ENCODE assay signal across 11 cellular contexts in genomic region chr17:74768763-74769114, GRCh38. TPM values are rescaled to one million over a fixed set of nuclear protein-coding genes. Genes with fewer than 3 reads are reported as not detected.
DNase-seq lines count a peak whose midpoint lies in the region; ATAC-seq and TF ChIP-seq lines count a peak whose summit lies in the region.
"Had no signal": no experiment of that assay in that cellular context is flagged by ENCODE, and none has a peak within 500 bp of the region (broad histone marks: within the 10 kb centered on the region; RNA-seq: fewer than 3 reads in every experiment).

No MANE protein-coding gene starts in this region.

- no peak overlapping the region for H3K4me3 Mint-ChIP-seq in IgD-negative memory B cell
- H3K4me3 Mint-ChIP-seq in activated naive CD8-positive, alpha-beta T cell treated with anti-CD3 and anti-CD28 coated beads, Interleukin-2, amount 10 ng/mL, durations not matched to agents 7 days and 5 days, result no peak overlapping the region
- H3K4me3 Mint-ChIP-seq in stimulated activated naive CD8-positive, alpha-beta T cell treated with anti-CD3 and anti-CD28 coated beads, Interleukin-15, amount 100 ng/mL, for 72 hours, result no peak overlapping the region

- H3K4me3 ChIP-seq in right atrium auricular region, result no peak overlapping the region
- H3K4me3 ChIP-seq: skin epidermis had no signal

- no peak for ATAC-seq in activated naive CD8-positive, alpha-beta T cell treated with anti-CD3 and anti-CD28 coated beads, Interleukin-2, amount 10 ng/mL, durations not matched to agents 7 days and 5 days (ENCODE audit: low read depth)
- ATAC-seq in stimulated activated naive CD8-positive, alpha-beta T cell treated with anti-CD3 and anti-CD28 coated beads, Interleukin-15, amount 100 ng/mL, for 72 hours, result no peak
- no peak for ATAC-seq in GM21360 (IDR thresholded peaks at IDR 0.05; ENCODE audit: unreplicated experiment)

- peaks cover 32% of the 10 kb centered on the region for H3K36me3 ChIP-seq in right atrium auricular region

- H3K27ac Mint-ChIP-seq in IgD-negative memory B cell, result peak overlapping the region in 2 of 3 donors; percentile 55 to 85
- peak overlapping the region; percentile 11 for H3K27ac Mint-ChIP-seq in activated naive CD8-positive, alpha-beta T cell treated with anti-CD3 and anti-CD28 coated beads, Interleukin-2, amount 10 ng/mL, durations not matched to agents 7 days and 5 days
- peak overlapping the region; percentile 16 to 39 for H3K27ac Mint-ChIP-seq in stimulated activated naive CD8-positive, alpha-beta T cell treated with anti-CD3 and anti-CD28 coated beads, Interleukin-15, amount 100 ng/mL, for 72 hours

- no peaks in the 10 kb centered on the region for H3K9me3 ChIP-seq in right atrium auricular region

- no peak for TF ChIP-seq CTCF in right atrium auricular region (IDR thresholded peaks at IDR 0.05)

- no peak for DNase-seq in activated naive CD8-positive, alpha-beta T cell treated with anti-CD3 and anti-CD28 coated beads, Interleukin-2, amount 10 ng/mL, durations not matched to agents 7 days and 5 days
- no peak for DNase-seq in right atrium auricular region (ENCODE audit: low spot score)
- no peak for DNase-seq in stimulated activated naive CD8-positive, alpha-beta T cell treated with anti-CD3 and anti-CD28 coated beads, Interleukin-15, amount 100 ng/mL, for 72 hours
- no peak for DNase-seq in NCI-H1436 treated with DMSO at 0.1 percent for 48 hours (lab: John Stamatoyannopoulos, UW)
- no peak for DNase-seq in NCI-H146 treated with DMSO at 0.1 percent for 48 hours (lab: John Stamatoyannopoulos, UW; ENCODE audit: unreplicated experiment)
- DNase-seq: stimulated activated naive CD4-positive, alpha-beta T cell had no signal

- H3K36me3 Mint-ChIP-seq in IgD-negative memory B cell, result peaks cover 2% of the 10 kb centered on the region
- peaks cover 24% of the 10 kb centered on the region for H3K36me3 Mint-ChIP-seq in activated naive CD8-positive, alpha-beta T cell treated with anti-CD3 and anti-CD28 coated beads, Interleukin-2, amount 10 ng/mL, durations not matched to agents 7 days and 5 days

- H3K27me3 ChIP-seq in right atrium auricular region, result no peaks in the 10 kb centered on the region

- POLR2A ChIA-PET in activated naive CD8-positive, alpha-beta T cell treated with anti-CD3 and anti-CD28 coated beads, Interleukin-2, amount 10 ng/mL, durations not matched to agents 7 days and 5 days (lab: Charles Lee), result interaction anchor here (0.6 to 1.5 kb wide), 6 partner anchors 9 to 30 kb away, joined by 3 to 9 read pairs (median 4); no protein-coding TSS in a partner anchor

- H3K4me1 ChIP-seq in right atrium auricular region, result peaks cover 0 to 41% of the 10 kb centered on the region in 2 donors

- H3K9me3 Mint-ChIP-seq in IgD-negative memory B cell, result no peaks in the 10 kb centered on the region
- no peaks in the 10 kb centered on the region for H3K9me3 Mint-ChIP-seq in activated naive CD8-positive, alpha-beta T cell treated with anti-CD3 and anti-CD28 coated beads, Interleukin-2, amount 10 ng/mL, durations not matched to agents 7 days and 5 days
- H3K9me3 Mint-ChIP-seq in stimulated activated naive CD8-positive, alpha-beta T cell treated with anti-CD3 and anti-CD28 coated beads, Interleukin-15, amount 100 ng/mL, for 72 hours, result no peaks in the 10 kb centered on the region

- H3K27me3 Mint-ChIP-seq in IgD-negative memory B cell, result no peaks in the 10 kb centered on the region
- H3K27me3 Mint-ChIP-seq in activated naive CD8-positive, alpha-beta T cell treated with anti-CD3 and anti-CD28 coated beads, Interleukin-2, amount 10 ng/mL, durations not matched to agents 7 days and 5 days, result no peaks in the 10 kb centered on the region
- H3K27me3 Mint-ChIP-seq in stimulated activated naive CD8-positive, alpha-beta T cell treated with anti-CD3 and anti-CD28 coated beads, Interleukin-15, amount 100 ng/mL, for 72 hours, result no peaks in the 10 kb centered on the region

- H3K27ac ChIP-seq in right atrium auricular region, result peak overlapping the region; percentile 73 to 83

- peaks cover 7 to 8% (median 8%) of the 10 kb centered on the region in 3 donors for H3K4me1 Mint-ChIP-seq in IgD-negative memory B cell
- H3K4me1 Mint-ChIP-seq in activated naive CD8-positive, alpha-beta T cell treated with anti-CD3 and anti-CD28 coated beads, Interleukin-2, amount 10 ng/mL, durations not matched to agents 7 days and 5 days, result peaks cover 15% of the 10 kb centered on the region
- H3K4me1 Mint-ChIP-seq in stimulated activated naive CD8-positive, alpha-beta T cell treated with anti-CD3 and anti-CD28 coated beads, Interleukin-15, amount 100 ng/mL, for 72 hours, result peaks cover 52% of the 10 kb centered on the region

RNA-seq across cellular contexts. Expression of gene NAT9, which starts 7.4 kb away (rescaled TPM):
- 24.5 TPM for polyA plus RNA-seq in IgD-negative memory B cell
- total RNA-seq in activated naive CD8-positive, alpha-beta T cell treated with anti-CD3 and anti-CD28 coated beads, Interleukin-2, amount 10 ng/mL, durations not matched to agents 7 days and 5 days, result 10 to 100 TPM; 37.6 to 42.1 TPM
- total RNA-seq in right atrium auricular region, result 10 to 100 TPM; 16.2 to 18.7 TPM

RNA-seq across cellular contexts. Expression of gene NHERF1, which starts 20.3 kb away (rescaled TPM):
- polyA plus RNA-seq in IgD-negative memory B cell, result 177 TPM
- 100 to 1,000 TPM; 241 to 244 TPM for total RNA-seq in activated naive CD8-positive, alpha-beta T cell treated with anti-CD3 and anti-CD28 coated beads, Interleukin-2, amount 10 ng/mL, durations not matched to agents 7 days and 5 days
- 10 to 100 TPM; 20.2 to 30.9 TPM for total RNA-seq in right atrium auricular region

RNA-seq across cellular contexts. Expression of gene RAB37, which starts 31.7 kb away (rescaled TPM):
- 76.5 TPM for polyA plus RNA-seq in IgD-negative memory B cell
- 10 to 100 TPM; 24.7 to 27.5 TPM for total RNA-seq in activated naive CD8-positive, alpha-beta T cell treated with anti-CD3 and anti-CD28 coated beads, Interleukin-2, amount 10 ng/mL, durations not matched to agents 7 days and 5 days
- under 1 TPM; 0.89 to 0.90 TPM for total RNA-seq in right atrium auricular region
- total RNA-seq: epithelial cell of proximal tubule had no signal

RNA-seq across cellular contexts. Expression of gene CD300LF, which starts 56.0 kb away (rescaled TPM):
- not detected for polyA plus RNA-seq in IgD-negative memory B cell
- under 1 TPM in 1 of 2 experiments, not detected in 1; 0.25 TPM for total RNA-seq in activated naive CD8-positive, alpha-beta T cell treated with anti-CD3 and anti-CD28 coated beads, Interleukin-2, amount 10 ng/mL, durations not matched to agents 7 days and 5 days
- total RNA-seq in right atrium auricular region, result under 1 TPM in 1 of 2 donors, not detected in 1; 0.71 TPM
- total RNA-seq: epithelial cell of proximal tubule; T-helper 2 cell treated with Interferon-gamma antibody and Interleukin-4, amounts not matched to agents 100 ng/mL and 5 ng/mL, for 36 hours had no signal

Comparison
In these comparisons a context has a peak if more than half of its experiments do, and no peak if none do; other contexts are left out.
1. H3K27ac Mint-ChIP-seq: peak in every context shown above with its lines; median percentile 70 in IgD-negative memory B cell; 28 in stimulated activated naive CD8-positive, alpha-beta T cell treated with anti-CD3 and anti-CD28 coated beads, Interleukin-15, amount 100 ng/mL, for 72 hours; 11 in activated naive CD8-positive, alpha-beta T cell treated with anti-CD3 and anti-CD28 coated beads, Interleukin-2, amount 10 ng/mL, durations not matched to agents 7 days and 5 days.
2. RNA of gene NHERF1, which starts 20.3 kb away (total RNA-seq): 241 to 244 TPM in activated naive CD8-positive, alpha-beta T cell treated with anti-CD3 and anti-CD28 coated beads, Interleukin-2, amount 10 ng/mL, durations not matched to agents 7 days and 5 days; 20.2 to 30.9 TPM in right atrium auricular region; every median in the first group is over 4 times any median in the second.
3. RNA of gene RAB37, which starts 31.7 kb away (total RNA-seq): 24.7 to 27.5 TPM in activated naive CD8-positive, alpha-beta T cell treated with anti-CD3 and anti-CD28 coated beads, Interleukin-2, amount 10 ng/mL, durations not matched to agents 7 days and 5 days; 0.89 to 0.90 TPM in right atrium auricular region; every median in the first group is over 10 times any median in the second.